Comparison of ENCODE assay signal across 21 cellular contexts in genomic region chr20:24425523-24425922, GRCh38. TPM values are rescaled to one million over a fixed set of nuclear protein-coding genes. Genes with fewer than 3 reads are reported as not detected.
"Had no signal": no experiment of that assay in that cellular context is flagged by ENCODE, and none has a peak within 500 bp of the region (broad histone marks: within the 10 kb centered on the region; RNA-seq: fewer than 3 reads in every experiment).

No MANE protein-coding gene starts in this region.

- H3K27me3 Mint-ChIP-seq: progenitor cell of endocrine pancreas had no signal

- DNase-seq: cortex of kidney; dorsolateral prefrontal cortex; effector CD8-positive, alpha-beta T cell; heart left ventricle; hippocampal formation; left colon; left ventricle myocardium superior; mesenchymal stem cell; midbrain; occipital lobe; pancreas; right cardiac atrium; small intestine; stimulated activated CD4-positive, alpha-beta T cell treated with anti-CD3 and anti-CD28 coated beads, Interleukin-12 subunit alpha, Interleukin-12 subunit beta, amount 100 ng/mL, for 4 hours; stimulated activated naive CD4-positive, alpha-beta T cell; trophoblast cell had no signal

- H3K27ac ChIP-seq: dorsolateral prefrontal cortex, heart left ventricle, pancreas had no signal

- H3K27ac Mint-ChIP-seq: natural killer cell treated with Interleukin-12 subunit alpha and Interleukin-12 subunit beta and Interleukin-15 and Interleukin-18, amount 100 ng/mL, for 72 hours; progenitor cell of endocrine pancreas had no signal

- H3K36me3 Mint-ChIP-seq: natural killer cell treated with Interleukin-12 subunit alpha and Interleukin-12 subunit beta and Interleukin-15 and Interleukin-18, amount 100 ng/mL, for 72 hours had no signal

- H3K4me3 Mint-ChIP-seq: natural killer cell treated with Interleukin-12 subunit alpha and Interleukin-12 subunit beta and Interleukin-15 and Interleukin-18, amount 100 ng/mL, for 72 hours had no signal

- H3K4me3 ChIP-seq: dorsolateral prefrontal cortex, heart left ventricle, lung, pancreas had no signal

- H3K4me1 ChIP-seq: heart left ventricle, pancreas had no signal

- ATAC-seq: esophagus mucosa; heart left ventricle; left colon; left ventricle myocardium superior; natural killer cell treated with Interleukin-12 subunit alpha and Interleukin-12 subunit beta and Interleukin-15 and Interleukin-18, amount 100 ng/mL, for 72 hours; pancreas; right cardiac atrium had no signal

- H3K9me3 ChIP-seq: pancreas had no signal

- H3K36me3 ChIP-seq: heart left ventricle, pancreas had no signal

- H3K9me3 Mint-ChIP-seq: natural killer cell treated with Interleukin-12 subunit alpha and Interleukin-12 subunit beta and Interleukin-15 and Interleukin-18, amount 100 ng/mL, for 72 hours had no signal

RNA-seq across cellular contexts. Expression of gene SYNDIG1, which starts 43.9 kb away (rescaled TPM):
- total RNA-seq: glomerular endothelial cell; natural killer cell treated with Interleukin-12 subunit alpha and Interleukin-12 subunit beta and Interleukin-15 and Interleukin-18, amount 100 ng/mL, for 72 hours had no signal
